In genomic region chr2:141063410-141063809, GRCh38 we compare ENCODE assay signal across 22 cellular contexts.
A peak's percentile ranks its signal among the peaks of the same experiment; 100 is the strongest.
DNase-seq lines count a peak whose midpoint lies in the region; ATAC-seq and TF ChIP-seq lines count a peak whose summit lies in the region.
"Had no signal": no experiment of that assay in that cellular context is flagged by ENCODE, and none has a peak within 500 bp of the region (broad histone marks: within the 10 kb centered on the region; RNA-seq: fewer than 3 reads in every experiment).

No MANE protein-coding gene starts in this region.

- no peak overlapping the region for H3K9ac ChIP-seq in OCI-LY3 (ENCODE audit: low read length)
- H3K9ac ChIP-seq: BLaER1 treated with 17β-estradiol and CSF1 and Interleukin-3, amounts not matched to agents 10 nM and 100 nM; SK-N-SH had no signal

- H4K20me1 ChIP-seq in OCI-LY3 (ENCODE audit: insufficient read depth, low read length) = no peaks in the 10 kb centered on the region
- H4K20me1 ChIP-seq: BLaER1 treated with 17β-estradiol and CSF1 and Interleukin-3, amounts not matched to agents 10 nM and 100 nM had no signal

- in situ Hi-C loops in HAP-1 (cut with MboI; ENCODE audit: low sequenced_read_pairs) = no loop called here

- H3K4me1 ChIP-seq in HAP-1 (peaks cover 4% of the 10 kb centered on the region; the same call in 1 of the 2 replicates), OCI-LY3 (ENCODE audit: low read length) (no peaks in the 10 kb centered on the region)
- H3K4me1 ChIP-seq: A549; BLaER1 treated with 17β-estradiol and CSF1 and Interleukin-3, amounts not matched to agents 10 nM and 100 nM had no signal

- no peaks in the 10 kb centered on the region for H3K36me3 ChIP-seq in HAP-1 (replicated peaks)
- no peaks in the 10 kb centered on the region for H3K36me3 ChIP-seq in OCI-LY3 (replicated peaks; ENCODE audit: low read depth, low read length)
- H3K36me3 ChIP-seq: BLaER1 treated with 17β-estradiol and CSF1 and Interleukin-3, amounts not matched to agents 10 nM and 100 nM had no signal

- TF ChIP-seq CTCF in OCI-LY3 (IDR thresholded peaks at IDR 0.05; ENCODE audit: low read depth, low read length) (no peak), progenitor cell of endocrine pancreas (IDR thresholded peaks at IDR 0.05; ENCODE audit: unreplicated experiment) (no peak)

- H3K27me3 Mint-ChIP-seq in progenitor cell of endocrine pancreas = peaks cover 17% of the 10 kb centered on the region
- H3K27me3 Mint-ChIP-seq: CD4-positive, alpha-beta T cell had no signal

- no peaks in the 10 kb centered on the region for H3K36me3 Mint-ChIP-seq in progenitor cell of endocrine pancreas (ENCODE audit: insufficient read depth)

- DNase-seq in HAP-1 (ENCODE audit: low spot score in 2 of 2) (peak; percentile 42 to 69), iPS DF 4.7 (ENCODE audit: extremely low read depth, low spot score) (peak; percentile 5), progenitor cell of endocrine pancreas (ENCODE audit: low spot score, unreplicated experiment) (no peak), DMS114 treated with DMSO at 0.1 percent for 48 hours (lab: John Stamatoyannopoulos, UW; ENCODE audit: unreplicated experiment) (no peak)
- DNase-seq: AML-193; CD4-positive, alpha-beta T cell; DMS53; KBM-7; MV-4-11; NCI-H1105; NCI-H1436 treated with DMSO at 0.1 percent for 48 hours; NCI-H187 treated with DMSO at 0.1 percent for 48 hours; NCI-H2171 treated with DMSO at 0.1 percent for 48 hours; NCI-H345; NCI-H510A treated with DMSO at 0.1 percent for 48 hours; SK-N-SH; SW 1271 had no signal

- H3K27ac Mint-ChIP-seq in progenitor cell of endocrine pancreas = peak overlapping the region; percentile 3
- H3K27ac Mint-ChIP-seq: CD4-positive, alpha-beta T cell had no signal

- 0 out of 2 replicates have a peak overlapping the region, but pooled peaks have one; percentile 11 for H2AFZ ChIP-seq in OCI-LY3 (ENCODE audit: low read depth, low read length)

- no peaks in the 10 kb centered on the region for H3K79me2 ChIP-seq in OCI-LY3 (ENCODE audit: low read length)

- H3K4me3 ChIP-seq in HAP-1 = no peak overlapping the region
- no peak overlapping the region for H3K4me3 ChIP-seq in OCI-LY3 (ENCODE audit: low read length)
- H3K4me3 ChIP-seq: A549; BLaER1 treated with 17β-estradiol and CSF1 and Interleukin-3, amounts not matched to agents 10 nM and 100 nM had no signal

- peaks cover 11% of the 10 kb centered on the region for H3K4me1 Mint-ChIP-seq in progenitor cell of endocrine pancreas (ENCODE audit: low read depth)

- ATAC-seq in HG03135 (IDR thresholded peaks at IDR 0.05; ENCODE audit: unreplicated experiment) = no peak
- no peak for ATAC-seq in GM21381 (IDR thresholded peaks at IDR 0.05; ENCODE audit: unreplicated experiment)
- ATAC-seq: A549 had no signal

- no peak overlapping the region for H3K4me2 ChIP-seq in OCI-LY3 (ENCODE audit: low read length)
- H3K4me2 ChIP-seq: A549; BLaER1 treated with 17β-estradiol and CSF1 and Interleukin-3, amounts not matched to agents 10 nM and 100 nM; SK-N-SH had no signal

- no peak overlapping the region for H3K4me3 Mint-ChIP-seq in progenitor cell of endocrine pancreas (ENCODE audit: low read depth)
- H3K4me3 Mint-ChIP-seq: CD4-positive, alpha-beta T cell had no signal

- H3K27me3 ChIP-seq in HAP-1 (ENCODE audit: low read depth) = no peaks in the 10 kb centered on the region
- H3K27me3 ChIP-seq in OCI-LY3 (ENCODE audit: low read depth, low read length) = no peaks in the 10 kb centered on the region
- H3K27me3 ChIP-seq: BLaER1 treated with 17β-estradiol and CSF1 and Interleukin-3, amounts not matched to agents 10 nM and 100 nM had no signal

- H3K9me3 ChIP-seq in HAP-1 (no peaks in the 10 kb centered on the region), OCI-LY3 (ENCODE audit: insufficient read depth, low read length) (no peaks in the 10 kb centered on the region)
- H3K9me3 ChIP-seq: A549; BLaER1 treated with 17β-estradiol and CSF1 and Interleukin-3, amounts not matched to agents 10 nM and 100 nM; SK-N-SH had no signal

- H3K9me3 Mint-ChIP-seq in progenitor cell of endocrine pancreas (ENCODE audit: low read depth) = no peaks in the 10 kb centered on the region

- H3K27ac ChIP-seq in OCI-LY3 (ENCODE audit: low read length) = no peak overlapping the region
- H3K27ac ChIP-seq: A549; BLaER1 treated with 17β-estradiol and CSF1 and Interleukin-3, amounts not matched to agents 10 nM and 100 nM had no signal

Comparison
In these comparisons a context has a peak if more than half of its experiments do, and no peak if none do; other contexts are left out.
1. DNase-seq: peak in HAP-1 (2 of 2) and iPS DF 4.7 (single experiment); none in progenitor cell of endocrine pancreas (single experiment) and DMS114 treated with DMSO at 0.1 percent for 48 hours (single experiment).